ENCODE assay signal across 17 cellular contexts in genomic region chr3:31442755-31443154, GRCh38.
"Had no signal": no experiment of that assay in that cellular context is flagged by ENCODE, and none has a peak within 500 bp of the region (broad histone marks: within the 10 kb centered on the region; RNA-seq: fewer than 3 reads in every experiment).

No MANE protein-coding gene starts in this region.

- DNase-seq: activated CD4-positive, alpha-beta T cell treated with anti-CD3 and anti-CD28 coated beads for 36 hours; activated CD4-positive, alpha-beta T cell treated with anti-CD3 and anti-CD28 coated beads, Interleukin-2, amount 50 U/mL, for 48 hours; activated gamma-delta T cell treated with Interleukin-2 at 50 U/mL for 16 hours; adrenal gland; effector CD4-positive, alpha-beta T cell; heart left ventricle; kidney; stimulated activated CD4-positive, alpha-beta T cell treated with anti-CD3 and anti-CD28 coated beads, Interleukin-12 subunit alpha, Interleukin-12 subunit beta, amount 100 ng/mL, for 4 hours; stimulated activated CD4-positive, alpha-beta T cell treated with anti-CD3 and anti-CD28 coated beads, Interleukin-1b, Interleukin-23, amount 100 ng/mL, for 48 hours; stimulated activated CD8-positive, alpha-beta memory T cell treated with anti-CD3 and anti-CD28 coated beads, Interleukin-4, amount 100 ng/mL, for 48 hours; stimulated activated naive CD4-positive, alpha-beta T cell; thyroid gland had no signal

- FAIRE-seq: kidney had no signal

- ATAC-seq: activated CD4-positive, alpha-beta T cell treated with anti-CD3 and anti-CD28 coated beads for 36 hours; activated naive CD4-positive, alpha-beta T cell treated with anti-CD3 and anti-CD28 coated beads, Interleukin-2, amount 50 U/mL, for 72 hours; esophagus mucosa; gastroesophageal sphincter; heart left ventricle; left lobe of liver; natural killer cell treated with Interleukin-12 subunit alpha and Interleukin-12 subunit beta and Interleukin-15 and Interleukin-18, amount 100 ng/mL, for 72 hours had no signal
